ENCODE assay signal across 26 cellular contexts in the genomic region with DNA sequence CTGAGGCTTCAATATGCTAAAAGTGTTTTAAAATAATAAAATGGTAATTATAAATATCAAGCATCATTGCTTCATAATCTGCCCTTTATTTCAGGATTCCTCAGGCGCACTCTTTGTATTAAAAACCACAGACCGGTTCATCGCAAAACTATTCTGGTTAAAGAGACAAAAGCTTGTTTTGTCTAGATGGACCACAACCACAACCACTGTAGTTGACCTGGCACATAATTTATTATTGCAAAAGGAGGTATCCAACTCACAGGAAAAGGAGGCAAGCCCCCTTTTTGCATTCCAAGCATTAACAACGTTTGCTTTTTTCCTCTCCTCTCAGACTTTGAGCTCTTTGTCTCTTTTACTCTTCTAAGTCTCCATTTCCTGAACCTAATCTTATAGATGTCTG.
DNase-seq lines count a peak whose midpoint lies in the region; ATAC-seq and TF ChIP-seq lines count a peak whose summit lies in the region.
"Had no signal": no experiment of that assay in that cellular context is flagged by ENCODE, and none has a peak within 500 bp of the region (broad histone marks: within the 10 kb centered on the region; RNA-seq: fewer than 3 reads in every experiment).

No MANE protein-coding gene starts in this region.

- intact Hi-C loops in IMR-90 (cut with micrococcal nuclease): no loop called here

- DNase-seq in AG08395 (ENCODE audit: low spot score): peak; percentile 23
- peak; percentile 61 for DNase-seq in IMR-90
- DNase-seq in astrocyte of the spinal cord (ENCODE audit: low read depth, low spot score): peak; percentile 73
- DNase-seq in mesenchymal stem cell: no peak
- no peak for DNase-seq in RWPE1 (ENCODE audit: low spot score)
- DNase-seq in NCI-H128 (lab: John Stamatoyannopoulos, UW; ENCODE audit: unreplicated experiment): no peak
- DNase-seq in Kasumi-1 (lab: John Stamatoyannopoulos, UW): no peak
- DNase-seq: activated CD4-positive, alpha-beta T cell treated with anti-CD3 and anti-CD28 coated beads, Interleukin-2, amount 50 U/mL, for 4 hours; activated naive CD4-positive, alpha-beta T cell treated with anti-CD3 and anti-CD28 coated beads, Interleukin-2, amount 10 ng/mL, durations not matched to agents 7 days and 5 days; amniotic stem cell; caudate nucleus; heart left ventricle; MV-4-11; naive thymus-derived CD4-positive, alpha-beta T cell; NCI-H1694; NCI-H524 treated with DMSO at 0.1 percent for 48 hours; NK-92 treated with Interleukin-12 subunit alpha and Interleukin-12 subunit beta, amount 100 ng/mL, for 24 hours; Peyer's patch; retina; stimulated activated CD4-positive, alpha-beta T cell treated with anti-CD3 and anti-CD28 coated beads, Interleukin-2, amount 100 ng/mL, for 48 hours; upper lobe of right lung had no signal

- H3K4me2 ChIP-seq in IMR-90 (ENCODE audit: low read depth, low read length): peak overlapping the region; percentile 68; the same call in 1 of the 2 replicates
- H3K4me2 ChIP-seq in mesenchymal stem cell (ENCODE audit: low read length, poor library complexity, severe bottlenecking): no peak overlapping the region
- H3K4me2 ChIP-seq: KMS-11 had no signal

- H3K27me3 ChIP-seq in IMR-90 (ENCODE audit: control insufficient read depth, insufficient read depth, low read length) (no peaks in the 10 kb centered on the region), mesenchymal stem cell (ENCODE audit: control insufficient read depth in 1 of 2, insufficient read depth in 1 of 2, low read length in 2 of 2) (no peaks in the 10 kb centered on the region)
- H3K27me3 ChIP-seq: heart left ventricle, Peyer's patch, upper lobe of right lung had no signal

- no peak overlapping the region; the same call in 1 of the 2 replicates for H3K56ac ChIP-seq in IMR-90 (ENCODE audit: extremely low read depth, insufficient read depth, low read length)

- H2BK5ac ChIP-seq in IMR-90 (ENCODE audit: low read depth, low read length, poor library complexity, severe bottlenecking): no peak overlapping the region
- no peak overlapping the region for H2BK5ac ChIP-seq in mesenchymal stem cell (ENCODE audit: low read depth, low read length, poor library complexity, severe bottlenecking)

- H3K79me1 ChIP-seq in IMR-90 (ENCODE audit: low read depth in 1 of 2, low read length in 2 of 2): no peaks in the 10 kb centered on the region
- no peaks in the 10 kb centered on the region for H3K79me1 ChIP-seq in mesenchymal stem cell (replicated peaks; ENCODE audit: low read length, poor library complexity, severe bottlenecking)

- no peaks in the 10 kb centered on the region for H3K36me3 ChIP-seq in IMR-90 (ENCODE audit: control insufficient read depth, insufficient read depth, low read length)
- H3K36me3 ChIP-seq in mesenchymal stem cell (ENCODE audit: control insufficient read depth in 1 of 2, insufficient read depth in 2 of 2, low read depth in 1 of 2, low read length in 2 of 2): no peaks in the 10 kb centered on the region
- H3K36me3 ChIP-seq: heart left ventricle, Peyer's patch, upper lobe of right lung had no signal

- H3K23ac ChIP-seq in IMR-90 (ENCODE audit: low read depth, low read length): no peak overlapping the region
- no peak overlapping the region for H3K23ac ChIP-seq in mesenchymal stem cell (ENCODE audit: low read length in 2 of 2)

- CTCF ChIA-PET in IMR-90 (lab: Yijun Ruan, JAX) (no interaction called here), RWPE1 (lab: Yijun Ruan, JAX) (interaction anchor here (0.7 kb wide), 1 partner anchor 933 kb away, joined by 4 read pairs; no protein-coding TSS in a partner anchor)

- in situ Hi-C loops in IMR-90 (cut with MboI; ENCODE audit: low sequenced_read_pairs) (no loop called here), astrocyte of the spinal cord (cut with HindIII; ENCODE audit: low sequenced_read_pairs) (no loop called here)

- TF ChIP-seq CTCF in IMR-90 (conservative IDR thresholded peaks at IDR 0.05; ENCODE audit: low read depth, low read length): no peak
- TF ChIP-seq CTCF in astrocyte of the spinal cord (IDR thresholded peaks at IDR 0.05; ENCODE audit: low read depth, low read length): no peak
- no peak for TF ChIP-seq CTCF in RWPE1 (conservative IDR thresholded peaks at IDR 0.05; ENCODE audit: low read depth)

- H2AK5ac ChIP-seq in IMR-90 (ENCODE audit: low read depth, low read length) (no peak overlapping the region), mesenchymal stem cell (ENCODE audit: low read length, severe bottlenecking) (no peak overlapping the region)

- H2AFZ ChIP-seq in IMR-90 (replicated peaks; ENCODE audit: low read length, poor library complexity) (no peak overlapping the region), mesenchymal stem cell (ENCODE audit: low read depth, low read length) (no peak overlapping the region)

- no peak overlapping the region; the same call in 1 of the 2 replicates for H3K14ac ChIP-seq in IMR-90 (replicated peaks; ENCODE audit: low read depth, low read length)
- H3K14ac ChIP-seq in mesenchymal stem cell (ENCODE audit: low read length in 2 of 2): no peak overlapping the region

- peak overlapping the region; percentile 42; the same call in 1 of the 2 replicates for H3K18ac ChIP-seq in IMR-90 (ENCODE audit: low read depth, low read length)
- H3K18ac ChIP-seq in mesenchymal stem cell (ENCODE audit: low read depth in 1 of 2, low read length in 2 of 2): no peak overlapping the region

- no peak overlapping the region for H2BK12ac ChIP-seq in mesenchymal stem cell (ENCODE audit: low read length in 2 of 2)

- peaks cover 2% of the 10 kb centered on the region; the same call in 1 of the 2 replicates for H3K4me1 ChIP-seq in IMR-90 (ENCODE audit: control insufficient read depth, insufficient read depth, low read length)
- H3K4me1 ChIP-seq in mesenchymal stem cell (ENCODE audit: control insufficient read depth, insufficient read depth, low read depth, low read length): peaks cover 3% of the 10 kb centered on the region
- H3K4me1 ChIP-seq: heart left ventricle, Peyer's patch, upper lobe of right lung had no signal

- H4K5ac ChIP-seq in IMR-90 (ENCODE audit: low read depth, low read length): no peak overlapping the region; the same call in 1 of the 2 replicates

- H3K4ac ChIP-seq in IMR-90 (ENCODE audit: low read depth, low read length): peak overlapping the region; percentile 19; the same call in 1 of the 2 replicates
- H3K4ac ChIP-seq in mesenchymal stem cell (ENCODE audit: low read depth in 1 of 2, low read length in 2 of 2): no peak overlapping the region

- H4K91ac ChIP-seq in IMR-90 (ENCODE audit: insufficient read depth, low read depth, low read length) (peak overlapping the region; percentile 17), mesenchymal stem cell (ENCODE audit: low read length) (no peak overlapping the region)

- H2BK15ac ChIP-seq in IMR-90 (ENCODE audit: low read depth, low read length) (0 out of 3 replicates have a peak overlapping the region, but pooled peaks have one; percentile 17), mesenchymal stem cell (ENCODE audit: low read depth, poor library complexity, severe bottlenecking) (no peak overlapping the region)

- H2AK9ac ChIP-seq in IMR-90 (replicated peaks; ENCODE audit: low read depth, low read length, poor library complexity): no peak overlapping the region

- no CpG with 5 or more reads among the region's 4 CpGs for WGBS in IMR-90 (ENCODE audit: extremely low coverage in 2 of 2, insufficient read length in 1 of 2), 2 experiments
- WGBS in mesenchymal stem cell: 79% methylated on average over 4 of the region's 4 CpGs

- H3K27ac ChIP-seq in IMR-90 (ENCODE audit: insufficient read depth, low read length): no peak overlapping the region
- H3K27ac ChIP-seq in mesenchymal stem cell (ENCODE audit: low read length, poor library complexity, severe bottlenecking): peak overlapping the region; percentile 87
- no peak overlapping the region for H3K27ac ChIP-seq in RWPE1
- H3K27ac ChIP-seq: heart left ventricle, KMS-11, Peyer's patch, upper lobe of right lung had no signal

- no peak for TF ChIP-seq POLR2A in IMR-90 (IDR thresholded peaks at IDR 0.05; ENCODE audit: low read depth, low read length)

- H3K9me1 ChIP-seq in IMR-90 (ENCODE audit: insufficient read depth, low read length): no peaks in the 10 kb centered on the region

- no TSS peak for BruUV-seq in IMR-90 (replicated peaks; lab: Mats Ljungman, UMichigan)

- H4K8ac ChIP-seq in IMR-90 (ENCODE audit: low read depth in 2 of 2, low read length in 2 of 2) (peak overlapping the region in 1 of 2 experiments; percentile 31; a peak in 1 of 4 replicates), mesenchymal stem cell (ENCODE audit: low read length) (no peak overlapping the region)

- H4K20me1 ChIP-seq in IMR-90 (ENCODE audit: insufficient read depth, low read length): no peaks in the 10 kb centered on the region

- peak overlapping the region; percentile 11; the same call in 1 of the 2 replicates for H2BK20ac ChIP-seq in IMR-90 (ENCODE audit: low read depth, low read length)

- peak overlapping the region; percentile 30 for H2BK120ac ChIP-seq in IMR-90 (ENCODE audit: low read depth, low read length)
- no peak overlapping the region for H2BK120ac ChIP-seq in mesenchymal stem cell (ENCODE audit: low read depth, low read length)

- POLR2A ChIA-PET in IMR-90 (lab: Charles Lee; ENCODE audit: unreplicated experiment): no interaction called here
- POLR2A ChIA-PET in RWPE1 (lab: Yijun Ruan, JAX; ENCODE audit: low non-redundant PET): no interaction called here

- no peak for TF ChIP-seq RAD21 in IMR-90 (IDR thresholded peaks at IDR 0.05; ENCODE audit: low read length)

- H3K4me3 ChIP-seq in IMR-90 (ENCODE audit: insufficient read depth, low read depth, low read length): no peak overlapping the region
- no peak overlapping the region for H3K4me3 ChIP-seq in astrocyte of the spinal cord (ENCODE audit: low read depth, low read length)
- H3K4me3 ChIP-seq in mesenchymal stem cell (ENCODE audit: insufficient read depth in 1 of 2, low read depth in 1 of 2, low read length in 2 of 2): no peak overlapping the region
- H3K4me3 ChIP-seq: heart left ventricle, Peyer's patch, upper lobe of right lung had no signal

- H3K9ac ChIP-seq in IMR-90 (ENCODE audit: low read depth, low read length) (no peak overlapping the region), mesenchymal stem cell (ENCODE audit: low read length) (no peak overlapping the region)
- H3K9ac ChIP-seq: KMS-11 had no signal

- H3K9me3 ChIP-seq in IMR-90 (ENCODE audit: control insufficient read depth, insufficient read depth, low read length): no peaks in the 10 kb centered on the region
- H3K9me3 ChIP-seq in mesenchymal stem cell (ENCODE audit: control insufficient read depth, low read length): no peaks in the 10 kb centered on the region
- H3K9me3 ChIP-seq: heart left ventricle, Peyer's patch, upper lobe of right lung had no signal

- dilution Hi-C loops in IMR-90 (cut with HindIII; ENCODE audit: low sequenced_read_pairs, unreplicated experiment): no loop called here

- ATAC-seq in IMR-90 (ENCODE audit: low read depth): peak; percentile 40; the same call in 1 of the 2 replicates
- no peak for ATAC-seq in HG03097 (IDR thresholded peaks at IDR 0.05; ENCODE audit: low FRiP score, unreplicated experiment)
- ATAC-seq: heart left ventricle; left lobe of liver; naive thymus-derived CD4-positive, alpha-beta T cell; stimulated activated effector memory CD8-positive, alpha-beta T cell treated with anti-CD3 and anti-CD28 coated beads, Interleukin-12 subunit alpha, Interleukin-12 subunit beta, amount 100 ng/mL, for 72 hours; upper lobe of right lung; WTC11 had no signal

TF ChIP-seq in IMR-90, 13 proteins besides CTCF, POLR2A, EP300 and RAD21 (continues in another document):
- no peak for TF ChIP-seq MAZ (IDR thresholded peaks at IDR 0.05; ENCODE audit: borderline replicate concordance, low read depth, low read length)

Comparison
In these comparisons a context has a peak if more than half of its experiments do, and no peak if none do; other contexts are left out.
1. DNase-seq: peak in AG08395 (single experiment), IMR-90 (single experiment) and astrocyte of the spinal cord (single experiment); none in mesenchymal stem cell (single experiment), RWPE1 (single experiment), NCI-H128 (single experiment) and Kasumi-1 (0 of 2).